25 cellular contexts compared by ENCODE assay signal in the genomic region with DNA sequence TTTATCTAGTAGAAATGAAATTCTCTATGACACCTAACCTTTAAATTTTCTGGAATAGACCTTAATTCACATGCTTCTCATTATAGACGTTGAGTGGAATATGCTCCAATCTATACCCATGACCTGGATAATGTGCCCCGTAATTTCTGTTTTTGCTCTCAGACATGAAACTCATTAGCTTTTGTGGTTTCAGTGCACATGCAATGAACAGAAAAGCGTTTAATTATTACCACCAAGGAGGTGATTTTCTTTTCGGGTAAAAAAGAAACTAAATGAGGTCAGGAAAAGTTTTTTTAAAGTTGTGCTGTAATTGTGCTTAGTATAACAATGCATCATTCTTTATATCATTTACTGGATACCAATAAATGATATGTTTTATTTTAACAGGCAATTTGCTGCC.
DNase-seq lines count a peak whose midpoint lies in the region; ATAC-seq and TF ChIP-seq lines count a peak whose summit lies in the region.
"Had no signal": no experiment of that assay in that cellular context is flagged by ENCODE, and none has a peak within 500 bp of the region (broad histone marks: within the 10 kb centered on the region; RNA-seq: fewer than 3 reads in every experiment).

No MANE protein-coding gene starts in this region.

- no peaks in the 10 kb centered on the region for H3K36me3 Mint-ChIP-seq in T-helper 2 cell treated with Interferon-gamma antibody and Interleukin-4, amounts not matched to agents 5 μg/mL and 100 μg/mL, for 36 hours (ENCODE audit: low read depth)
- no peaks in the 10 kb centered on the region for H3K36me3 Mint-ChIP-seq in stimulated activated memory B cell treated with anti-CD40 and anti-IgM and Interleukin-4, amounts not matched to agents 10 μg/mL and 1 μg/mL and 100 μg/mL, for 72 hours
- H3K36me3 Mint-ChIP-seq in natural killer cell, result no peaks in the 10 kb centered on the region
- H3K36me3 Mint-ChIP-seq: IgD-negative memory B cell had no signal

- intact Hi-C loops in natural killer cell (cut with micrococcal nuclease), result no loop called here

- ATAC-seq in GM18867 (IDR thresholded peaks at IDR 0.05; ENCODE audit: unreplicated experiment) (peak; percentile 68), HG02623 (IDR thresholded peaks at IDR 0.05; ENCODE audit: unreplicated experiment) (peak; percentile 75), HG03139 (IDR thresholded peaks at IDR 0.05; ENCODE audit: unreplicated experiment) (peak; percentile 73), natural killer cell (no peak)
- ATAC-seq in stimulated activated memory B cell treated with anti-CD40 and anti-IgM and Interleukin-4, amounts not matched to agents 10 μg/mL and 1 μg/mL and 100 μg/mL, for 72 hours, result no peak
- ATAC-seq: A549; activated CD4-positive, alpha-beta T cell treated with anti-CD3 and anti-CD28 coated beads for 36 hours; lower lobe of right lung; sciatic nerve; stimulated activated naive CD8-positive, alpha-beta T cell treated with anti-CD3 and anti-CD28 coated beads, Interleukin-15, Interleukin-2, amounts not matched to agents 100 U/mL and 50 U/mL, for 24 hours had no signal

- peak; percentile 51 for DNase-seq in NCI-H69 (lab: John Stamatoyannopoulos, UW)
- no peak for DNase-seq in T-helper 2 cell treated with Interferon-gamma antibody and Interleukin-4, amounts not matched to agents 5 μg/mL and 100 μg/mL, for 36 hours (ENCODE audit: low spot score)
- no peak for DNase-seq in hippocampal formation (lab: John Stamatoyannopoulos, UW)
- no peak for DNase-seq in natural killer cell
- DNase-seq: activated CD4-positive, alpha-beta T cell treated with anti-CD3 and anti-CD28 coated beads for 36 hours; activated CD8-positive, alpha-beta memory T cell treated with anti-CD3 and anti-CD28 coated beads for 24 hours; activated gamma-delta T cell; activated T-cell treated with anti-CD3 and anti-CD28 coated beads, Interleukin-2, amount 50 U/mL, for 1 hour; BE2C; dorsolateral prefrontal cortex; glutamatergic neuron; lower lobe of right lung; NCI-H1105 treated with DMSO at 0.1 percent for 48 hours; NCI-H2081; SIG-M5; stimulated activated CD4-positive, alpha-beta T cell treated with anti-CD3 and anti-CD28 coated beads, Interleukin-4, amount 100 ng/mL, for 4 hours; stimulated activated naive CD8-positive, alpha-beta T cell treated with anti-CD3 and anti-CD28 coated beads, Interleukin-15, Interleukin-2, amounts not matched to agents 100 U/mL and 50 U/mL, for 24 hours had no signal

- no peaks in the 10 kb centered on the region for H3K9me3 Mint-ChIP-seq in T-helper 2 cell treated with Interferon-gamma antibody and Interleukin-4, amounts not matched to agents 5 μg/mL and 100 μg/mL, for 36 hours
- H3K9me3 Mint-ChIP-seq in stimulated activated memory B cell treated with anti-CD40 and anti-IgM and Interleukin-4, amounts not matched to agents 10 μg/mL and 1 μg/mL and 100 μg/mL, for 72 hours, result no peaks in the 10 kb centered on the region
- peaks cover 4 to 19% of the 10 kb centered on the region in 2 donors for H3K9me3 Mint-ChIP-seq in natural killer cell
- H3K9me3 Mint-ChIP-seq: neural crest cell had no signal

- no peaks in the 10 kb centered on the region for H3K27me3 Mint-ChIP-seq in T-helper 2 cell treated with Interferon-gamma antibody and Interleukin-4, amounts not matched to agents 5 μg/mL and 100 μg/mL, for 36 hours (ENCODE audit: low read depth)
- H3K27me3 Mint-ChIP-seq in stimulated activated memory B cell treated with anti-CD40 and anti-IgM and Interleukin-4, amounts not matched to agents 10 μg/mL and 1 μg/mL and 100 μg/mL, for 72 hours, result no peaks in the 10 kb centered on the region
- no peaks in the 10 kb centered on the region for H3K27me3 Mint-ChIP-seq in natural killer cell (ENCODE audit: low read depth in 2 of 2)
- H3K27me3 Mint-ChIP-seq: activated CD4-positive, alpha-beta T cell treated with anti-CD3 and anti-CD28 coated beads for 36 hours; IgD-negative memory B cell had no signal

- TF ChIP-seq CTCF in natural killer cell (IDR thresholded peaks at IDR 0.05), result no peak

- H3K27ac Mint-ChIP-seq in T-helper 2 cell treated with Interferon-gamma antibody and Interleukin-4, amounts not matched to agents 5 μg/mL and 100 μg/mL, for 36 hours, result no peak overlapping the region
- no peak overlapping the region for H3K27ac Mint-ChIP-seq in stimulated activated memory B cell treated with anti-CD40 and anti-IgM and Interleukin-4, amounts not matched to agents 10 μg/mL and 1 μg/mL and 100 μg/mL, for 72 hours
- H3K27ac Mint-ChIP-seq in natural killer cell, result no peak overlapping the region
- H3K27ac Mint-ChIP-seq: activated CD4-positive, alpha-beta T cell treated with anti-CD3 and anti-CD28 coated beads for 36 hours; IgD-negative memory B cell had no signal

- no peaks in the 10 kb centered on the region for H3K4me1 Mint-ChIP-seq in T-helper 2 cell treated with Interferon-gamma antibody and Interleukin-4, amounts not matched to agents 5 μg/mL and 100 μg/mL, for 36 hours (ENCODE audit: low read depth)
- H3K4me1 Mint-ChIP-seq in stimulated activated memory B cell treated with anti-CD40 and anti-IgM and Interleukin-4, amounts not matched to agents 10 μg/mL and 1 μg/mL and 100 μg/mL, for 72 hours, result no peaks in the 10 kb centered on the region
- H3K4me1 Mint-ChIP-seq in natural killer cell, result no peaks in the 10 kb centered on the region
- H3K4me1 Mint-ChIP-seq: activated CD4-positive, alpha-beta T cell treated with anti-CD3 and anti-CD28 coated beads for 36 hours; IgD-negative memory B cell had no signal

- no peak overlapping the region for H3K4me3 Mint-ChIP-seq in T-helper 2 cell treated with Interferon-gamma antibody and Interleukin-4, amounts not matched to agents 5 μg/mL and 100 μg/mL, for 36 hours
- H3K4me3 Mint-ChIP-seq in stimulated activated memory B cell treated with anti-CD40 and anti-IgM and Interleukin-4, amounts not matched to agents 10 μg/mL and 1 μg/mL and 100 μg/mL, for 72 hours, result no peak overlapping the region
- H3K4me3 Mint-ChIP-seq in natural killer cell, result no peak overlapping the region
- H3K4me3 Mint-ChIP-seq: activated CD4-positive, alpha-beta T cell treated with anti-CD3 and anti-CD28 coated beads for 36 hours; IgD-negative memory B cell; neural crest cell had no signal

Comparison
In these comparisons a context has a peak if more than half of its experiments do, and no peak if none do; other contexts are left out.
1. ATAC-seq: peak in GM18867 (single experiment), HG02623 (single experiment) and HG03139 (single experiment); none in stimulated activated memory B cell treated with anti-CD40 and anti-IgM and Interleukin-4, amounts not matched to agents 10 μg/mL and 1 μg/mL and 100 μg/mL, for 72 hours (single experiment) and natural killer cell (0 of 3).